Comparison of ENCODE assay signal across 8 cellular contexts in the genomic region with DNA sequence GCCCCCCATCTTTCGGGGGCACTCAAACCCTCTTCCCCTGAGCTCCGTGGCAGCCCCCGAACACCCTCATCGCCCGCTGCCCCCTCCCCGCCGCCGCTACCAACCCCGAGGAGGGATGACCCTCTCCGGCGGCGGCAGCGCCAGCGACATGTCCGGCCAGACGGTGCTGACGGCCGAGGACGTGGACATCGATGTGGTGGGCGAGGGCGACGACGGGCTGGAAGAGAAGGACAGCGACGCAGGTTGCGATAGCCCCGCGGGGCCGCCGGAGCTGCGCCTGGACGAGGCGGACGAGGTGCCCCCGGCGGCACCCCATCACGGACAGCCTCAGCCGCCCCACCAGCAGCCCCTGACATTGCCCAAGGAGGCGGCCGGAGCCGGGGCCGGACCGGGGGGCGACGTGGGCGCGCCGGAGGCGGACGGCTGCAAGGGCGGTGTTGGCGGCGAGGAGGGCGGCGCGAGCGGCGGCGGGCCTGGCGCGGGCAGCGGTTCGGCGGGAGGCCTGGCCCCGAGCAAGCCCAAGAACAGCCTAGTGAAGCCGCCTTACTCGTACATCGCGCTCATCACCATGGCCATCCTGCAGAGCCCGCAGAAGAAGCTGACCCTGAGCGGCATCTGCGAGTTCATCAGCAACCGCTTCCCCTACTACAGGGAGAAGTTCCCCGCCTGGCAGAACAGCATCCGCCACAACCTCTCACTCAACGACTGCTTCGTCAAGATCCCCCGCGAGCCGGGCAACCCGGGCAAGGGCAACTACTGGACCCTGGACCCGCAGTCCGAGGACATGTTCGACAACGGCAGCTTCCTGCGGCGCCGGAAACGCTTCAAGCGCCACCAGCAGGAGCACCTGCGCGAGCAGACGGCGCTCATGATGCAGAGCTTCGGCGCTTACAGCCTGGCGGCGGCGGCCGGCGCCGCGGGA. TPM values are rescaled to one million over a fixed set of nuclear protein-coding genes. Genes with fewer than 3 reads are reported as not detected.
DNase-seq lines count a peak whose midpoint lies in the region; ATAC-seq and TF ChIP-seq lines count a peak whose summit lies in the region.

No MANE protein-coding gene starts in this region.

- H3K9me3 Mint-ChIP-seq in GM23338 (peaks cover 4% of the 10 kb centered on the region; the same call in 2 of the 3 replicates), naive B cell (peaks cover 10 to 65% (median 38%) of the 10 kb centered on the region in 7 donors)

- TF ChIP-seq POLR2A in Peyer's patch (IDR thresholded peaks at IDR 0.05): no peak

- H3K4me3 ChIP-seq in AG10803 (ENCODE audit: low read length) (no peak overlapping the region), GM23338 (peak overlapping the region; percentile 61), Peyer's patch (peak overlapping the region; percentile 33 to 52 (median 46)), colonic mucosa (peak overlapping the region; percentile 61)

- H3K27ac ChIP-seq in GM23338 (ENCODE audit: low read depth) (no peak overlapping the region), Peyer's patch (no peak overlapping the region), colonic mucosa (no peak overlapping the region)

- peak overlapping the region; percentile 80 for H3K4me2 ChIP-seq in GM23338

- H3K4me1 Mint-ChIP-seq in GM23338: peaks cover 35% of the 10 kb centered on the region
- H3K4me1 Mint-ChIP-seq in naive B cell: peaks cover 23 to 39% (median 36%) of the 10 kb centered on the region in 3 donors

- peaks cover 17% of the 10 kb centered on the region; the same call in 1 of the 2 replicates for H3F3A ChIP-seq in GM23338 (replicated peaks; ENCODE audit: low read depth)

- H2AFZ ChIP-seq in GM23338: no peak overlapping the region

- peaks cover 67% of the 10 kb centered on the region for H3K27me3 ChIP-seq in GM23338 (ENCODE audit: insufficient read depth)
- peaks cover 6 to 86% of the 10 kb centered on the region in 2 donors for H3K27me3 ChIP-seq in Peyer's patch
- H3K27me3 ChIP-seq in colonic mucosa: peaks cover 98% of the 10 kb centered on the region

- no peak; the same call in 2 of the 3 replicates for ATAC-seq in GM23338
- peak; percentile 49 to 54 for ATAC-seq in naive B cell (ENCODE audit: low read depth in 2 of 2)

- H3K27ac Mint-ChIP-seq in GM23338: no peak overlapping the region; the same call in 1 of the 2 replicates
- peak overlapping the region in 5 of 6 donors; percentile 44 to 97 (median 95) for H3K27ac Mint-ChIP-seq in naive B cell

- DNase-seq in AG10803 (ENCODE audit: low read depth) (peak; percentile 4), GM23338 (ENCODE audit: low spot score) (peak; percentile 78), Peyer's patch (peak in 2 of 3 donors; percentile 58 to 74), colonic mucosa (peak; percentile 41), naive B cell (peak; percentile 62), mucosa of gallbladder (ENCODE audit: low spot score) (no peak), GOT3 (lab: John Stamatoyannopoulos, UW) (no peak), putamen (ENCODE audit: low spot score) (no peak)

- no peaks in the 10 kb centered on the region for H4K20me1 ChIP-seq in GM23338 (replicated peaks; ENCODE audit: insufficient read depth)

- H3K36me3 Mint-ChIP-seq in GM23338 (ENCODE audit: low read depth) (peaks cover 33% of the 10 kb centered on the region), naive B cell (peaks cover 11 to 35% of the 10 kb centered on the region in 2 donors)

- H3K27me3 Mint-ChIP-seq in GM23338 (ENCODE audit: insufficient read depth, low read depth, poor library complexity): peaks cover 79% of the 10 kb centered on the region
- H3K27me3 Mint-ChIP-seq in naive B cell: peaks cover 55 to 62% (median 55%) of the 10 kb centered on the region in 3 donors

- no peak overlapping the region for H3K9ac ChIP-seq in colonic mucosa (ENCODE audit: low read depth in 2 of 2, low read length in 2 of 2)

- H3K9me2 ChIP-seq in GM23338 (ENCODE audit: insufficient read depth): no peaks in the 10 kb centered on the region

- TF ChIP-seq CTCF in AG10803 (conservative IDR thresholded peaks at IDR 0.05; ENCODE audit: low read length) (no peak), GM23338 (conservative IDR thresholded peaks at IDR 0.05; ENCODE audit: low read depth in 2 of 2) (peak in 1 of 2 experiments; percentile 33; a peak in 2 of 4 replicates), Peyer's patch (IDR thresholded peaks at IDR 0.05) (peak in 1 of 6 experiments; percentile 9), colonic mucosa (IDR thresholded peaks at IDR 0.05) (no peak)

- H3K4me1 ChIP-seq in GM23338 (ENCODE audit: insufficient read depth): peaks cover 36% of the 10 kb centered on the region
- peaks cover 0 to 46% (median 16%) of the 10 kb centered on the region in 4 donors for H3K4me1 ChIP-seq in Peyer's patch
- peaks cover 9% of the 10 kb centered on the region for H3K4me1 ChIP-seq in colonic mucosa

- intact Hi-C loops in colonic mucosa (cut with DNase I): no loop called here

- peaks cover 27% of the 10 kb centered on the region for H3K79me2 ChIP-seq in GM23338 (replicated peaks; ENCODE audit: insufficient read depth)

- H3K9me3 ChIP-seq in Peyer's patch (peaks cover 0 to 35% (median 0%) of the 10 kb centered on the region in 4 donors), colonic mucosa (no peaks in the 10 kb centered on the region)

- H3K36me3 ChIP-seq in GM23338 (ENCODE audit: insufficient read depth): no peaks in the 10 kb centered on the region
- no peaks in the 10 kb centered on the region for H3K36me3 ChIP-seq in Peyer's patch
- H3K36me3 ChIP-seq in colonic mucosa: no peaks in the 10 kb centered on the region

- H3K4me3 Mint-ChIP-seq in GM23338: peak overlapping the region; percentile 94
- peak overlapping the region; percentile 80 to 93 (median 89) for H3K4me3 Mint-ChIP-seq in naive B cell

TF ChIP-seq in GM23338, 12 proteins besides CTCF, POLR2A, EP300 and RAD21:
- TF ChIP-seq POLR2AphosphoS5 (IDR thresholded peaks at IDR 0.05; ENCODE audit: low read depth): 0 out of 2 replicates have a peak, but pooled peaks have one; percentile 29
- TF ChIP-seq, protein P1, sequence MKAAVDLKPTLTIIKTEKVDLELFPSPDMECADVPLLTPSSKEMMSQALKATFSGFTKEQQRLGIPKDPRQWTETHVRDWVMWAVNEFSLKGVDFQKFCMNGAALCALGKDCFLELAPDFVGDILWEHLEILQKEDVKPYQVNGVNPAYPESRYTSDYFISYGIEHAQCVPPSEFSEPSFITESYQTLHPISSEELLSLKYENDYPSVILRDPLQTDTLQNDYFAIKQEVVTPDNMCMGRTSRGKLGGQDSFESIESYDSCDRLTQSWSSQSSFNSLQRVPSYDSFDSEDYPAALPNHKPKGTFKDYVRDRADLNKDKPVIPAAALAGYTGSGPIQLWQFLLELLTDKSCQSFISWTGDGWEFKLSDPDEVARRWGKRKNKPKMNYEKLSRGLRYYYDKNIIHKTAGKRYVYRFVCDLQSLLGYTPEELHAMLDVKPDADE (IDR thresholded peaks at IDR 0.05): no peak

RNA-seq across cellular contexts. Expression of a gene that starts 0.8 kb away (rescaled TPM):
- 41.3 and 49.0 TPM in 2 replicates for total RNA-seq in GM23338 (2014; rRNA removed; shearing (Covaris generic))
- polyA plus RNA-seq in GM23338 (2016; fragmentation: Nextera tagmentation; extraction: Ambion mirVana) (13.8 and 14.3 TPM in 2 replicates), naive B cell (ENCODE audit: low read depth in 6 of 6) (not detected)
- total RNA-seq in Peyer's patch (not detected), colonic mucosa (1 to 10 TPM in 1 of 2 donors, under 1 TPM in 1; 0.35 to 1.0 TPM), mucosa of gallbladder (1.3 TPM)

RNA-seq across cellular contexts. Expression of a gene that starts 44.2 kb away (rescaled TPM):
- total RNA-seq in GM23338 (2014; rRNA removed; shearing (Covaris generic)): 34.6 and 42.1 TPM in 2 replicates
- 19.7 and 24.1 TPM in 2 replicates for polyA plus RNA-seq in GM23338 (2016; fragmentation: Nextera tagmentation; extraction: Ambion mirVana)
- total RNA-seq in Peyer's patch: 10 to 100 TPM; 10.8 to 46.2 (median 20.7) TPM
- 10 to 100 TPM; 12.4 to 19.8 TPM for total RNA-seq in colonic mucosa
- polyA plus RNA-seq in naive B cell (ENCODE audit: low read depth in 6 of 6): 10 to 100 TPM; 13.4 to 35.8 (median 22.6) TPM
- total RNA-seq in mucosa of gallbladder: 12.5 TPM

Comparison
In these comparisons a context has a peak if more than half of its experiments do, and no peak if none do; other contexts are left out.
1. DNase-seq: peak in AG10803 (single experiment), GM23338 (single experiment), Peyer's patch (2 of 3), colonic mucosa (single experiment) and naive B cell (single experiment); none in mucosa of gallbladder (single experiment), GOT3 (single experiment) and putamen (single experiment).
2. RNA of a gene that starts 0.8 kb away (total RNA-seq): 41.3 to 49.0 TPM in GM23338; 1.3 TPM in mucosa of gallbladder (single experiment), 0.35 to 1.0 TPM in colonic mucosa and not detected in Peyer's patch; every median in the first group is over 10 times any median in the second.